In genomic region chr20:44217342-44218092, GRCh38 we compare ENCODE assay signal across 8 cellular contexts. TPM values are rescaled to one million over a fixed set of nuclear protein-coding genes. Genes with fewer than 3 reads are reported as not detected.
DNase-seq lines count a peak whose midpoint lies in the region; ATAC-seq and TF ChIP-seq lines count a peak whose summit lies in the region.

No MANE protein-coding gene starts in this region.

- H3K4me3 Mint-ChIP-seq in activated B cell treated with CpG ODN at 0.5 μM for 24 hours: peak overlapping the region; percentile 46

- CTCF ChIA-PET in activated B cell treated with CpG ODN at 0.5 μM for 24 hours (lab: Charles Lee): interaction anchor here (1.0 to 6.9 kb wide), 19 partner anchors 10 to 1553 kb away, joined by 3 to 137 read pairs (median 4); partner anchors contain the start of gene FITM2

- no peaks in the 10 kb centered on the region for H3K9me3 Mint-ChIP-seq in activated B cell treated with CpG ODN at 0.5 μM for 24 hours

- peaks cover 33% of the 10 kb centered on the region for H3K4me1 Mint-ChIP-seq in activated B cell treated with CpG ODN at 0.5 μM for 24 hours

- peak; percentile 37 for TF ChIP-seq CTCF in activated B cell treated with CpG ODN at 0.5 μM for 24 hours (IDR thresholded peaks at IDR 0.05)

- intact Hi-C loops in activated B cell treated with CpG ODN at 0.5 μM for 24 hours (cut with micrococcal nuclease): loop anchor here (1.0 to 10.0 kb wide), 5 partner anchors 94 to 1077 kb away; partner anchors contain the start of gene FITM2

- peak; percentile 73 for DNase-seq in SIG-M5 treated with dmso at 0.1 percent for 504 hours (lab: John Stamatoyannopoulos, UW; ENCODE audit: unreplicated experiment)
- DNase-seq in SIG-M5 (lab: John Stamatoyannopoulos, UW): no peak
- DNase-seq in NCI-H2171 treated with DMSO at 0.1 percent for 48 hours (lab: John Stamatoyannopoulos, UW): peak; percentile 85
- DNase-seq in activated B cell treated with CpG ODN at 0.5 μM for 24 hours: peak; percentile 34
- DNase-seq in central memory CD4-positive, alpha-beta T cell: peak; percentile 69
- DNase-seq in kidney tubule cell (ENCODE audit: low spot score): peak; percentile 74
- peak; percentile 74 for DNase-seq in stimulated activated CD4-positive, alpha-beta T cell treated with anti-CD3 and anti-CD28 coated beads, Interleukin-4, amount 100 ng/mL, for 24 hours
- DNase-seq in GM19240 (ENCODE audit: insufficient read length, low spot score): no peak

- no peaks in the 10 kb centered on the region for H3K27me3 Mint-ChIP-seq in activated B cell treated with CpG ODN at 0.5 μM for 24 hours

- H3K36me3 Mint-ChIP-seq in activated B cell treated with CpG ODN at 0.5 μM for 24 hours (ENCODE audit: low read depth): peaks cover 13% of the 10 kb centered on the region

- H3K27ac Mint-ChIP-seq in activated B cell treated with CpG ODN at 0.5 μM for 24 hours: no peak overlapping the region

- peak; percentile 68 for ATAC-seq in activated B cell treated with CpG ODN at 0.5 μM for 24 hours (ENCODE audit: low read depth)

- POLR2A ChIA-PET in activated B cell treated with CpG ODN at 0.5 μM for 24 hours (lab: Charles Lee): interaction anchor here (1.1 to 1.3 kb wide), 3 partner anchors 9 to 94 kb away, joined by 4 read pairs; partner anchors contain the start of gene FITM2

RNA-seq across cellular contexts. Expression of gene OSER1, which starts 6.9 kb away (rescaled TPM):
- 47.3 and 48.9 TPM in 2 replicates for total RNA-seq in activated B cell treated with CpG ODN at 0.5 μM for 24 hours

RNA-seq across cellular contexts. Expression of gene GDAP1L1, which starts 29.6 kb away (rescaled TPM):
- not detected in 2 replicates for total RNA-seq in activated B cell treated with CpG ODN at 0.5 μM for 24 hours

RNA-seq across cellular contexts. Expression of gene JPH2, which starts 30.5 kb away (rescaled TPM):
- not detected in 2 replicates for total RNA-seq in activated B cell treated with CpG ODN at 0.5 μM for 24 hours

Comparison
In these comparisons a context has a peak if more than half of its experiments do, and no peak if none do; other contexts are left out.
1. DNase-seq: peak in SIG-M5 treated with dmso at 0.1 percent for 504 hours (single experiment), NCI-H2171 treated with DMSO at 0.1 percent for 48 hours (single experiment), activated B cell treated with CpG ODN at 0.5 μM for 24 hours (single experiment), central memory CD4-positive, alpha-beta T cell (single experiment), kidney tubule cell (single experiment) and stimulated activated CD4-positive, alpha-beta T cell treated with anti-CD3 and anti-CD28 coated beads, Interleukin-4, amount 100 ng/mL, for 24 hours (single experiment); none in SIG-M5 (single experiment) and GM19240 (single experiment).